22 cellular contexts compared by ENCODE assay signal in the genomic region with DNA sequence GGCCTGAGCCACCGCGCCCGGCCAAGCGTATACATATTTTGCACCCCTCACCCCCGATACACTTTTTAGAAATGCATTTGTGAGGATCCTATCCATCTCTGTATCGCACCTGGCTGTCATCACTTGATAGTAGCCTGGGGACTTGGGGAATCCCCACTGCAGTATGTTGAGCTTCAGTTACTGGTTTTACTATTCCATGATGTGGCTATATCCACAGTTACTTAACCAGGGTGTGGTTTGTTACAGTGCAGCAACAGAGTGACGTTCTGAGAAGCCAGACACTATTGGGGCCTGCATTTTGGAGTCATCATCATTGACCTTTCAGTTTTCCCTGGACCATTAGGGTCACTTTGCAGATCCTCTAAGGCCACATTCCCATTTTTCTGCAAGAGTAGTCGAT.
DNase-seq lines count a peak whose midpoint lies in the region; ATAC-seq and TF ChIP-seq lines count a peak whose summit lies in the region.
"Had no signal": no experiment of that assay in that cellular context is flagged by ENCODE, and none has a peak within 500 bp of the region (broad histone marks: within the 10 kb centered on the region; RNA-seq: fewer than 3 reads in every experiment).

No MANE protein-coding gene starts in this region.

- H3K36me3 ChIP-seq in mammary epithelial cell (ENCODE audit: insufficient read depth, low read length) (no peaks in the 10 kb centered on the region), breast epithelium (no peaks in the 10 kb centered on the region), Karpas-422 (ENCODE audit: insufficient read depth, low read length) (no peaks in the 10 kb centered on the region)

- TF ChIP-seq CTCF in mammary epithelial cell (conservative IDR thresholded peaks at IDR 0.05 in 1 of 2, IDR thresholded peaks at IDR 0.05 in 1 of 2; ENCODE audit: extremely low read depth in 1 of 2, insufficient read depth in 1 of 2, low read depth in 1 of 2, low read length in 2 of 2) (no peak), breast epithelium (IDR thresholded peaks at IDR 0.05) (no peak), epithelial cell of esophagus (IDR thresholded peaks at IDR 0.05; ENCODE audit: insufficient read depth, low read depth, low read length, missing control alignments) (no peak), type B pancreatic cell (conservative IDR thresholded peaks at IDR 0.05) (no peak)

- peaks cover 5% of the 10 kb centered on the region for H3K9me3 Mint-ChIP-seq in type B pancreatic cell

- H3K27me3 ChIP-seq in mammary epithelial cell (ENCODE audit: insufficient read depth, low read length), result no peaks in the 10 kb centered on the region
- no peaks in the 10 kb centered on the region for H3K27me3 ChIP-seq in breast epithelium
- no peaks in the 10 kb centered on the region for H3K27me3 ChIP-seq in Karpas-422 (ENCODE audit: low read length)
- H3K27me3 ChIP-seq: Peyer's patch had no signal

- BruUV-seq in mammary epithelial cell (replicated peaks; lab: Mats Ljungman, UMichigan), result no TSS peak

- peaks cover 18% of the 10 kb centered on the region for H3K36me3 Mint-ChIP-seq in type B pancreatic cell

- H3K9me3 ChIP-seq in mammary epithelial cell (replicated peaks; ENCODE audit: insufficient read depth, low read length), result no peaks in the 10 kb centered on the region
- no peaks in the 10 kb centered on the region for H3K9me3 ChIP-seq in breast epithelium
- no peaks in the 10 kb centered on the region for H3K9me3 ChIP-seq in Karpas-422 (ENCODE audit: low read length)
- H3K9me3 ChIP-seq: Peyer's patch, SK-N-SH had no signal

- peaks cover 34% of the 10 kb centered on the region for H3K4me1 Mint-ChIP-seq in type B pancreatic cell (ENCODE audit: unreplicated experiment)
- H3K4me1 Mint-ChIP-seq: B cell had no signal

- peak overlapping the region; percentile 86 for H3K27ac Mint-ChIP-seq in type B pancreatic cell
- H3K27ac Mint-ChIP-seq: B cell had no signal

- DNase-seq in mammary epithelial cell (peak; percentile 9), breast epithelium (ENCODE audit: low spot score in 2 of 2) (no peak), epithelial cell of esophagus (ENCODE audit: low read depth) (peak; percentile 52), left colon (no peak), type B pancreatic cell (ENCODE audit: extremely low spot score, unreplicated experiment) (no peak), SKM-1 (lab: John Stamatoyannopoulos, UW; ENCODE audit: unreplicated experiment) (no peak), Karpas-422 (no peak)
- DNase-seq: DMS153, DND-41, HCEC 1CT, MM.1S, NCI-H1417, NCI-H1694, NCI-H2029 treated with DMSO at 0.1 percent for 48 hours, NCI-H446 treated with DMSO at 0.1 percent for 48 hours, NCI-H526, SK-N-SH had no signal

- no peak overlapping the region for H3K4me3 Mint-ChIP-seq in type B pancreatic cell
- H3K4me3 Mint-ChIP-seq: B cell had no signal

- H3K79me2 ChIP-seq in mammary epithelial cell (ENCODE audit: insufficient read depth, low read length) (peaks cover 65% of the 10 kb centered on the region), Karpas-422 (ENCODE audit: low read length) (no peaks in the 10 kb centered on the region)

- CTCF ChIA-PET in mammary epithelial cell (lab: Charles Lee; ENCODE audit: low non-redundant PET), result no interaction called here

- H3K27ac ChIP-seq in mammary epithelial cell (ENCODE audit: insufficient read depth, low read depth, low read length), result no peak overlapping the region
- H3K27ac ChIP-seq in breast epithelium, result no peak overlapping the region
- no peak overlapping the region for H3K27ac ChIP-seq in Karpas-422 (ENCODE audit: low read length)
- H3K27ac ChIP-seq: 22Rv1 had no signal

- no peaks in the 10 kb centered on the region for H3K27me3 Mint-ChIP-seq in type B pancreatic cell

- 97% methylated on average over 8 of the region's 8 CpGs for WGBS in mammary epithelial cell (ENCODE audit: low coverage, missing lambda C conversion rate)

- H4K20me1 ChIP-seq in mammary epithelial cell (ENCODE audit: insufficient read depth, low read length), result no peaks in the 10 kb centered on the region
- no peaks in the 10 kb centered on the region for H4K20me1 ChIP-seq in Karpas-422 (ENCODE audit: insufficient read depth, low read depth, low read length)

- intact Hi-C loops in mammary epithelial cell (cut with micrococcal nuclease) (no loop called here), breast epithelium (cut with DNase I; ENCODE audit: low total_unique reads) (no loop called here), left colon (cut with DNase I, micrococcal nuclease) (no loop called here)

- in situ Hi-C loops in mammary epithelial cell (cut with MboI; ENCODE audit: low sequenced_read_pairs in 2 of 2), result no loop called here

- H3K9me2 ChIP-seq in Karpas-422 (replicated peaks; ENCODE audit: insufficient read depth, low read length), result no peaks in the 10 kb centered on the region
- H3K9me2 ChIP-seq: SK-N-SH had no signal

- no peak for TF ChIP-seq POLR2A in breast epithelium (IDR thresholded peaks at IDR 0.05)

- H2AFZ ChIP-seq in mammary epithelial cell (ENCODE audit: low read depth, low read length), result no peak overlapping the region
- no peak overlapping the region for H2AFZ ChIP-seq in Karpas-422 (ENCODE audit: low read length)

- H3K4me2 ChIP-seq in mammary epithelial cell (ENCODE audit: insufficient read depth, low read depth, low read length) (no peak overlapping the region), Karpas-422 (ENCODE audit: low read depth, low read length, poor library complexity, severe bottlenecking) (no peak overlapping the region)
- H3K4me2 ChIP-seq: SK-N-SH had no signal

- ATAC-seq in left colon (peak; percentile 54), HG02763 (IDR thresholded peaks at IDR 0.05; ENCODE audit: unreplicated experiment) (no peak)
- ATAC-seq: K562 had no signal

- dilution Hi-C loops in mammary epithelial cell (cut with HindIII; ENCODE audit: low sequenced_read_pairs), result no loop called here

- H3K4me3 ChIP-seq in mammary epithelial cell (replicated peaks in 1 of 3; ENCODE audit: insufficient read depth in 1 of 3, low read depth in 2 of 3, low read length in 3 of 3), result no peak overlapping the region
- H3K4me3 ChIP-seq in breast epithelium, result no peak overlapping the region
- no peak overlapping the region for H3K4me3 ChIP-seq in epithelial cell of esophagus (ENCODE audit: low read length)
- no peak overlapping the region for H3K4me3 ChIP-seq in Karpas-422 (ENCODE audit: low read length)
- H3K4me3 ChIP-seq: K562, Peyer's patch had no signal

- H3K4me1 ChIP-seq in mammary epithelial cell (ENCODE audit: insufficient read depth, low read length) (peaks cover 46% of the 10 kb centered on the region), breast epithelium (no peaks in the 10 kb centered on the region), Karpas-422 (ENCODE audit: low read length) (no peaks in the 10 kb centered on the region)

- no peak overlapping the region for H3K9ac ChIP-seq in mammary epithelial cell (ENCODE audit: insufficient read depth, low read length)
- no peak overlapping the region for H3K9ac ChIP-seq in Karpas-422 (ENCODE audit: low read length)
- H3K9ac ChIP-seq: SK-N-SH had no signal

Comparison
In these comparisons a context has a peak if more than half of its experiments do, and no peak if none do; other contexts are left out.
1. DNase-seq: peak in mammary epithelial cell (single experiment) and epithelial cell of esophagus (single experiment); none in breast epithelium (0 of 2), left colon (0 of 2), type B pancreatic cell (single experiment), SKM-1 (single experiment) and Karpas-422 (single experiment).